In genomic region chr1:1677718-1678580, GRCh38 we compare ENCODE assay signal across 8 cellular contexts. TPM values are rescaled to one million over a fixed set of nuclear protein-coding genes. Genes with fewer than 3 reads are reported as not detected.
DNase-seq lines count a peak whose midpoint lies in the region; ATAC-seq and TF ChIP-seq lines count a peak whose summit lies in the region.

No MANE protein-coding gene starts in this region.

- H3K9me3 ChIP-seq in PC-3 (ENCODE audit: low read length) = no peaks in the 10 kb centered on the region

- BruUV-seq in PC-3 (replicated peaks; lab: Mats Ljungman, UMichigan) = no TSS peak

- no peak overlapping the region for H2AFZ ChIP-seq in PC-3 (ENCODE audit: low read length)

- no peaks in the 10 kb centered on the region for H3K27me3 ChIP-seq in PC-3 (ENCODE audit: low read length)

- H3K9me2 ChIP-seq in PC-3 (replicated peaks; ENCODE audit: low read length) = no peaks in the 10 kb centered on the region

- H3K27ac Mint-ChIP-seq in activated naive CD4-positive, alpha-beta T cell treated with anti-CD3 and anti-CD28 coated beads, Interleukin-2, amount 50 U/mL, for 24 hours = peak overlapping the region; percentile 99
- peak overlapping the region; percentile 84 for H3K27ac Mint-ChIP-seq in progenitor cell of endocrine pancreas

- H3K4me1 ChIP-seq in PC-3 (ENCODE audit: insufficient read depth, low read length) = no peaks in the 10 kb centered on the region

- H3K9me3 Mint-ChIP-seq in activated naive CD4-positive, alpha-beta T cell treated with anti-CD3 and anti-CD28 coated beads, Interleukin-2, amount 50 U/mL, for 24 hours = no peaks in the 10 kb centered on the region
- no peaks in the 10 kb centered on the region for H3K9me3 Mint-ChIP-seq in progenitor cell of endocrine pancreas (ENCODE audit: low read depth)

- CTCF ChIA-PET in PC-3 (lab: Charles Lee) = no interaction called here

- no peak overlapping the region for H3K27ac ChIP-seq in PC-3 (ENCODE audit: low read length)

- peak overlapping the region; percentile 95 for H3K4me3 Mint-ChIP-seq in activated naive CD4-positive, alpha-beta T cell treated with anti-CD3 and anti-CD28 coated beads, Interleukin-2, amount 50 U/mL, for 24 hours
- H3K4me3 Mint-ChIP-seq in progenitor cell of endocrine pancreas (ENCODE audit: low read depth) = no peak overlapping the region

- peaks cover 2% of the 10 kb centered on the region for H3K36me3 Mint-ChIP-seq in activated naive CD4-positive, alpha-beta T cell treated with anti-CD3 and anti-CD28 coated beads, Interleukin-2, amount 50 U/mL, for 24 hours
- H3K36me3 Mint-ChIP-seq in progenitor cell of endocrine pancreas (ENCODE audit: insufficient read depth) = peaks cover 4% of the 10 kb centered on the region

- DNase-seq in GM10266 (ENCODE audit: extremely low spot score) (peak; percentile 87), PC-3 (peak; percentile 0), progenitor cell of endocrine pancreas (ENCODE audit: low spot score, unreplicated experiment) (no peak), HUDEP-2 (lab: John Stamatoyannopoulos, UW; ENCODE audit: unreplicated experiment in 76 of 76) (no peak), NCI-H2227 (lab: John Stamatoyannopoulos, UW; ENCODE audit: unreplicated experiment) (no peak), hippocampal formation (lab: John Stamatoyannopoulos, UW) (no peak)

- no peak overlapping the region for H3K9ac ChIP-seq in PC-3 (ENCODE audit: low read length)

- H4K20me1 ChIP-seq in PC-3 (ENCODE audit: low read length) = no peaks in the 10 kb centered on the region

- H3K4me1 Mint-ChIP-seq in activated naive CD4-positive, alpha-beta T cell treated with anti-CD3 and anti-CD28 coated beads, Interleukin-2, amount 50 U/mL, for 24 hours = peaks cover 47% of the 10 kb centered on the region
- peaks cover 5% of the 10 kb centered on the region for H3K4me1 Mint-ChIP-seq in progenitor cell of endocrine pancreas (ENCODE audit: low read depth)

- peaks cover 17% of the 10 kb centered on the region for H3K79me2 ChIP-seq in PC-3 (ENCODE audit: low read length)

- intact Hi-C loops in PC-3 (cut with micrococcal nuclease) = no loop called here

- TF ChIP-seq CTCF in GM10266 (IDR thresholded peaks at IDR 0.05; ENCODE audit: control insufficient read depth, insufficient read depth, low read depth, missing control alignments) (no peak), PC-3 (conservative IDR thresholded peaks at IDR 0.05; ENCODE audit: low read depth, low read length) (no peak), progenitor cell of endocrine pancreas (IDR thresholded peaks at IDR 0.05; ENCODE audit: unreplicated experiment) (no peak)

- POLR2A ChIA-PET in PC-3 (lab: Charles Lee; ENCODE audit: unreplicated experiment) = no interaction called here

- no peaks in the 10 kb centered on the region for H3K27me3 Mint-ChIP-seq in activated naive CD4-positive, alpha-beta T cell treated with anti-CD3 and anti-CD28 coated beads, Interleukin-2, amount 50 U/mL, for 24 hours
- no peaks in the 10 kb centered on the region for H3K27me3 Mint-ChIP-seq in progenitor cell of endocrine pancreas

- peaks cover 3% of the 10 kb centered on the region; the same call in 1 of the 2 replicates for H3K36me3 ChIP-seq in PC-3 (ENCODE audit: low read depth, low read length)

- no peak overlapping the region for H3K4me2 ChIP-seq in PC-3 (ENCODE audit: low read length)

- H3K4me3 ChIP-seq in PC-3 (ENCODE audit: low read length) = no peak overlapping the region

- H3F3A ChIP-seq in PC-3 (ENCODE audit: low read length, unreplicated experiment) = no peaks in the 10 kb centered on the region

- ATAC-seq in GM21737 (IDR thresholded peaks at IDR 0.05; ENCODE audit: unreplicated experiment) = peak; percentile 56
- no peak for ATAC-seq in PC-3

RNA-seq across cellular contexts. Expression of gene SLC35E2B, which starts 14.6 kb away (rescaled TPM):
- 38.1 and 45.6 TPM in 2 replicates for total RNA-seq in PC-3 (2014; rRNA removed)
- 118 and 123 TPM in 2 replicates for total RNA-seq in progenitor cell of endocrine pancreas

RNA-seq across cellular contexts. Expression of gene CDK11B, which starts 19.1 kb away (rescaled TPM):
- total RNA-seq in PC-3 (2014; rRNA removed) (38.6 and 50.4 TPM in 2 replicates), progenitor cell of endocrine pancreas (26.3 and 28.7 TPM in 2 replicates)

RNA-seq across cellular contexts. Expression of gene MMP23B, which starts 46.0 kb away (rescaled TPM):
- 25.9 and 28.4 TPM in 2 replicates for total RNA-seq in PC-3 (2014; rRNA removed)
- total RNA-seq in progenitor cell of endocrine pancreas = 4.4 and 5.3 TPM in 2 replicates

RNA-seq across cellular contexts. Expression of gene CDK11A, which starts 46.2 kb away (rescaled TPM):
- total RNA-seq in PC-3 (2014; rRNA removed) = 11.6 and 18.3 TPM in 2 replicates
- 56.1 and 59.4 TPM in 2 replicates for total RNA-seq in progenitor cell of endocrine pancreas

Comparison
In these comparisons a context has a peak if more than half of its experiments do, and no peak if none do; other contexts are left out.
1. DNase-seq: peak in GM10266 (single experiment) and PC-3 (single experiment); none in progenitor cell of endocrine pancreas (single experiment), HUDEP-2 (0 of 76), NCI-H2227 (single experiment) and hippocampal formation (0 of 2).